ENCODE assay signal across 26 cellular contexts in genomic region chr1:19054216-19054615, GRCh38.
DNase-seq lines count a peak whose midpoint lies in the region; FAIRE-seq and TF ChIP-seq lines count a peak whose summit lies in the region.
"Had no signal": no experiment of that assay in that cellular context is flagged by ENCODE, and none has a peak within 500 bp of the region (broad histone marks: within the 10 kb centered on the region; RNA-seq: fewer than 3 reads in every experiment).

No MANE protein-coding gene starts in this region.

- no peak for FAIRE-seq in endothelial cell of umbilical vein (lab: Jason Lieb, UNC)
- FAIRE-seq: G401.6 had no signal

- DNase-seq in A673 (ENCODE audit: low spot score) (no peak), HPDE6-E6E7 (ENCODE audit: extremely low spot score) (peak; percentile 64), endothelial cell of umbilical vein (ENCODE audit: low read depth, low spot score) (no peak), neural progenitor cell (ENCODE audit: low spot score) (no peak), OCI-M2 (lab: John Stamatoyannopoulos, UW; ENCODE audit: unreplicated experiment) (no peak), NCI-H128 (lab: John Stamatoyannopoulos, UW; ENCODE audit: unreplicated experiment) (no peak)
- no peak for DNase-seq in activated CD4-positive, CD25-positive, alpha-beta regulatory T cell treated with anti-CD3 and anti-CD28 coated beads, Interleukin-2, amount 50 U/mL, for 72 hours
- DNase-seq in activated CD8-positive, alpha-beta memory T cell treated with anti-CD3 and anti-CD28 coated beads for 24 hours: no peak
- DNase-seq: ACHN; activated CD4-positive, alpha-beta T cell treated with anti-CD3 and anti-CD28 coated beads, Interleukin-2, amount 10 ng/mL, durations not matched to agents 24 days and 14 days; activated naive CD4-positive, alpha-beta T cell treated with Interleukin-2 at 50 U/mL for 16 hours; activated T-cell treated with anti-CD3 and anti-CD28 coated beads, Interleukin-2, amount 50 U/mL, for 48 hours; adrenal gland; BE2C; KG1; MG63; NCI-H1105 treated with DMSO at 0.1 percent for 48 hours; NCI-H446 treated with DMSO at 0.1 percent for 48 hours; stimulated activated CD4-positive, alpha-beta T cell treated with anti-CD3 and anti-CD28 coated beads, Interleukin-15, amount 100 ng/mL, for 24 hours; SW 1271; T-helper 9 cell; transverse colon; WERI-Rb-1 had no signal

- H4K20me1 ChIP-seq in endothelial cell of umbilical vein (replicated peaks; ENCODE audit: control insufficient read depth, extremely low read depth, insufficient read depth, low read length): no peaks in the 10 kb centered on the region
- no peaks in the 10 kb centered on the region for H4K20me1 ChIP-seq in neural progenitor cell (ENCODE audit: low read depth)

- no peaks in the 10 kb centered on the region for H3K9me1 ChIP-seq in endothelial cell of umbilical vein (replicated peaks; ENCODE audit: control insufficient read depth, extremely low read depth, insufficient read depth, low read length)

- H3F3A ChIP-seq in neural progenitor cell (ENCODE audit: low read depth): no peaks in the 10 kb centered on the region

- H3K9me3 Mint-ChIP-seq in neural progenitor cell: no peaks in the 10 kb centered on the region
- H3K9me3 Mint-ChIP-seq: activated CD4-positive, alpha-beta T cell treated with anti-CD3 and anti-CD28 coated beads, Interleukin-2, amount 10 ng/mL, durations not matched to agents 24 days and 14 days had no signal

- no peak overlapping the region for H3K4me3 ChIP-seq in A673 (ENCODE audit: low read depth, low read length, poor library complexity, severe bottlenecking)
- H3K4me3 ChIP-seq in endothelial cell of umbilical vein (replicated peaks in 1 of 3; ENCODE audit: insufficient read depth in 1 of 3, low read depth in 1 of 3, low read length in 3 of 3): no peak overlapping the region
- H3K4me3 ChIP-seq in neural progenitor cell: no peak overlapping the region
- H3K4me3 ChIP-seq: adrenal gland, MG63, transverse colon had no signal

- CTCF ChIA-PET in A673 (lab: Charles Lee): no interaction called here
- CTCF ChIA-PET in endothelial cell of umbilical vein (lab: Charles Lee): interaction anchor here (0.7 to 1.3 kb wide), 2 partner anchors 141 to 147 kb away, joined by 3 to 4 read pairs; no protein-coding TSS in a partner anchor

- no peak overlapping the region for H3K4me3 Mint-ChIP-seq in neural progenitor cell
- H3K4me3 Mint-ChIP-seq: activated CD4-positive, alpha-beta T cell treated with anti-CD3 and anti-CD28 coated beads, Interleukin-2, amount 10 ng/mL, durations not matched to agents 24 days and 14 days; brain had no signal

- peak overlapping the region; percentile 42 for H3K27ac Mint-ChIP-seq in neural progenitor cell
- H3K27ac Mint-ChIP-seq: activated CD4-positive, alpha-beta T cell treated with anti-CD3 and anti-CD28 coated beads, Interleukin-2, amount 10 ng/mL, durations not matched to agents 24 days and 14 days; brain had no signal

- POLR2A ChIA-PET in A673 (lab: Charles Lee; ENCODE audit: low non-redundant PET): no interaction called here
- POLR2A ChIA-PET in endothelial cell of umbilical vein (lab: Charles Lee): no interaction called here

- H3K4me2 ChIP-seq in endothelial cell of umbilical vein (ENCODE audit: insufficient read depth, low read length): no peak overlapping the region
- no peak overlapping the region for H3K4me2 ChIP-seq in neural progenitor cell

- no peaks in the 10 kb centered on the region for H3K9me3 ChIP-seq in A673 (ENCODE audit: low read depth, low read length, poor library complexity, severe bottlenecking)
- H3K9me3 ChIP-seq in endothelial cell of umbilical vein (replicated peaks; ENCODE audit: control insufficient read depth, insufficient read depth, low read length): no peaks in the 10 kb centered on the region
- H3K9me3 ChIP-seq in neural progenitor cell (ENCODE audit: low read depth): no peaks in the 10 kb centered on the region
- H3K9me3 ChIP-seq: adrenal gland, BE2C, MG63, transverse colon had no signal

- BruUV-seq in A673 (replicated peaks; lab: Mats Ljungman, UMichigan) (no TSS peak), endothelial cell of umbilical vein (replicated peaks; lab: Mats Ljungman, UMichigan) (no TSS peak)

- H3K27me3 Mint-ChIP-seq in neural progenitor cell (ENCODE audit: insufficient read depth, low read depth): peaks cover 13% of the 10 kb centered on the region

- no peaks in the 10 kb centered on the region for H3K79me2 ChIP-seq in endothelial cell of umbilical vein (ENCODE audit: control insufficient read depth, insufficient read depth, low read length)
- H3K79me2 ChIP-seq in neural progenitor cell (ENCODE audit: low read depth): no peaks in the 10 kb centered on the region

- TF ChIP-seq CTCF in A673 (conservative IDR thresholded peaks at IDR 0.05; ENCODE audit: low read depth, low read length) (no peak), endothelial cell of umbilical vein (IDR thresholded peaks at IDR 0.05; ENCODE audit: extremely low read depth in 1 of 2, insufficient read depth in 1 of 2, low read depth in 1 of 2, low read length in 2 of 2) (no peak), neural progenitor cell (IDR thresholded peaks at IDR 0.05) (no peak)

- H3K4me1 ChIP-seq in A673 (ENCODE audit: insufficient read depth, low read length, poor library complexity, severe bottlenecking): peaks cover 36% of the 10 kb centered on the region
- H3K4me1 ChIP-seq in endothelial cell of umbilical vein (ENCODE audit: control insufficient read depth, extremely low read depth, insufficient read depth, low read length): no peaks in the 10 kb centered on the region
- peaks cover 3% of the 10 kb centered on the region for H3K4me1 ChIP-seq in neural progenitor cell
- H3K4me1 ChIP-seq: BE2C, transverse colon had no signal

- no peak overlapping the region for H2AFZ ChIP-seq in endothelial cell of umbilical vein (ENCODE audit: low read depth, low read length)
- no peak overlapping the region for H2AFZ ChIP-seq in neural progenitor cell (replicated peaks)

- dilution Hi-C loops in endothelial cell of umbilical vein (cut with MboI; ENCODE audit: extremely low pct_ligation_motif_present, low sequenced_read_pairs): no loop called here

- intact Hi-C loops in A673 (cut with micrococcal nuclease; ENCODE audit: unreplicated experiment): no loop called here
- intact Hi-C loops in endothelial cell of umbilical vein (cut with micrococcal nuclease): no loop called here

- H3K27ac ChIP-seq in A673 (ENCODE audit: low read depth, low read length, poor library complexity, severe bottlenecking) (peak overlapping the region; percentile 69), endothelial cell of umbilical vein (ENCODE audit: insufficient read depth, low read depth, low read length) (no peak overlapping the region), neural progenitor cell (no peak overlapping the region)
- H3K27ac ChIP-seq: adrenal gland, epithelial cell of prostate, transverse colon, WERI-Rb-1 had no signal

- no peaks in the 10 kb centered on the region for H3K27me3 ChIP-seq in A673 (replicated peaks; ENCODE audit: insufficient read depth, low read depth, low read length, poor library complexity)
- H3K27me3 ChIP-seq in endothelial cell of umbilical vein (ENCODE audit: control insufficient read depth in 2 of 2, insufficient read depth in 2 of 2, low read length in 2 of 2): peaks cover 6 to 11% of the 10 kb centered on the region in 2 experiments
- no peaks in the 10 kb centered on the region for H3K27me3 ChIP-seq in neural progenitor cell
- H3K27me3 ChIP-seq: adrenal gland, BE2C, MG63 had no signal

- no peaks in the 10 kb centered on the region for H3K36me3 ChIP-seq in A673 (ENCODE audit: insufficient read depth, low read length, poor library complexity, severe bottlenecking)
- no peaks in the 10 kb centered on the region for H3K36me3 ChIP-seq in endothelial cell of umbilical vein (ENCODE audit: control insufficient read depth in 2 of 2, extremely low read depth in 1 of 2, insufficient read depth in 2 of 2, low read length in 2 of 2)
- H3K36me3 ChIP-seq in neural progenitor cell: no peaks in the 10 kb centered on the region
- H3K36me3 ChIP-seq: adrenal gland, BE2C, MG63, transverse colon, WERI-Rb-1 had no signal

- H3K4me1 Mint-ChIP-seq in neural progenitor cell: peaks cover 37% of the 10 kb centered on the region

- H3K9ac ChIP-seq in endothelial cell of umbilical vein (replicated peaks; ENCODE audit: extremely low read depth, insufficient read depth, low read length): no peak overlapping the region
- H3K9ac ChIP-seq in neural progenitor cell: no peak overlapping the region

- no peaks in the 10 kb centered on the region for H3K36me3 Mint-ChIP-seq in neural progenitor cell
- H3K36me3 Mint-ChIP-seq: brain had no signal

- TF ChIP-seq POLR2A in endothelial cell of umbilical vein (IDR thresholded peaks at IDR 0.05; ENCODE audit: low read depth, low read length): no peak

TF ChIP-seq in endothelial cell of umbilical vein, 7 proteins besides CTCF, POLR2A, EP300 and RAD21:
- TF ChIP-seq MYC (IDR thresholded peaks at IDR 0.05; ENCODE audit: low read depth, low read length): no peak
- no peak for TF ChIP-seq POLR2AphosphoS5 (IDR thresholded peaks at IDR 0.05; ENCODE audit: insufficient read depth, low read depth, low read length)
- TF ChIP-seq GATA2 (IDR thresholded peaks at IDR 0.05; ENCODE audit: insufficient read depth, insufficient read length, low read depth, low read length): no peak
- TF ChIP-seq JUN (IDR thresholded peaks at IDR 0.05; ENCODE audit: borderline replicate concordance, insufficient read depth, insufficient read length, low read depth): no peak
- TF ChIP-seq EZH2 (IDR thresholded peaks at IDR 0.05; ENCODE audit: borderline replicate concordance, low read depth, low read length, severe bottlenecking): peak; percentile 24
